In the genomic region with DNA sequence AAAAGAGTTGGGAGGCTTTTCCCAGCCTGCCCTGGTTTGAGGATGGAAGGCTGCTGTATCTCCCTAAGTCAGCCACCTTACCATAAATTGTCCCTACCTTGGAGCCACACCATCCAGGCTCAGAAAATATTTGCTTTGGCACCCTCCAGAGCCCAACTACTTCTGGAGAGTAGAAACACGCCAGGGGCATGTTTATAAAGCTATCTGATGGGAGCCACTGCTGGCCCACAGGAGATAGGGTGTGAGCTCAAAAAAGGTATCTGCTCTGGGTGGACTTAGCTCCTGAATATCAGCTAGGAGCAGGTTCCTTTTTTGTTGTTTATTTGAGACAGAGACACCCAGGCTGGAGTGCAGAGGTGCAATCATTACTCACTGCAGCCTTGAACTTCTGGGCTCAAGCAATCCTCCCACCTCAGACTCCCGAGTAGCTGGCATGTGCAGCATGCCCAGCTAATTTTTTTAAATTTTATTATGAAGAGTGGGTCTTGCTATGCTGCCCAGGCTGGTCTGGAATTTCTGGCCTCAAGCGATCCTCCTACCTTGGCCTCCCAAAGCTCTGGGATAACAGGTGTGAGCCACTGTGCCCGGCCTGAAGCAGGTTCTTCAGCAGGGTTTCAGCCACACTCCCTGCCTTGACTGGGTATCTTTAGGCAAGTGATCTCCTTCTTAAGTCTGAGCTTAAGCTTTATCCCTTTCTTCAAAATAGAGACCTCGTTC, we compare ENCODE assay signal across 1 cellular context.
TF ChIP-seq lines count a peak whose summit lies in the region.

No MANE protein-coding gene starts in this region.

TF ChIP-seq in HepG2, 621 proteins besides CTCF, POLR2A, EP300 and RAD21 (continued from another document and continues in another):
- TF ChIP-seq FOXP1 (IDR thresholded peaks at IDR 0.05) = no peak
- 0 out of 2 replicates have a peak, but pooled peaks have one; percentile 7 for TF ChIP-seq FOXP1 (CRISPR knock-in tag; IDR thresholded peaks at IDR 0.05)
- no peak for TF ChIP-seq ESRRA (CRISPR knock-in tag; IDR thresholded peaks at IDR 0.05; ENCODE audit: low read depth)
- TF ChIP-seq, protein P1, sequence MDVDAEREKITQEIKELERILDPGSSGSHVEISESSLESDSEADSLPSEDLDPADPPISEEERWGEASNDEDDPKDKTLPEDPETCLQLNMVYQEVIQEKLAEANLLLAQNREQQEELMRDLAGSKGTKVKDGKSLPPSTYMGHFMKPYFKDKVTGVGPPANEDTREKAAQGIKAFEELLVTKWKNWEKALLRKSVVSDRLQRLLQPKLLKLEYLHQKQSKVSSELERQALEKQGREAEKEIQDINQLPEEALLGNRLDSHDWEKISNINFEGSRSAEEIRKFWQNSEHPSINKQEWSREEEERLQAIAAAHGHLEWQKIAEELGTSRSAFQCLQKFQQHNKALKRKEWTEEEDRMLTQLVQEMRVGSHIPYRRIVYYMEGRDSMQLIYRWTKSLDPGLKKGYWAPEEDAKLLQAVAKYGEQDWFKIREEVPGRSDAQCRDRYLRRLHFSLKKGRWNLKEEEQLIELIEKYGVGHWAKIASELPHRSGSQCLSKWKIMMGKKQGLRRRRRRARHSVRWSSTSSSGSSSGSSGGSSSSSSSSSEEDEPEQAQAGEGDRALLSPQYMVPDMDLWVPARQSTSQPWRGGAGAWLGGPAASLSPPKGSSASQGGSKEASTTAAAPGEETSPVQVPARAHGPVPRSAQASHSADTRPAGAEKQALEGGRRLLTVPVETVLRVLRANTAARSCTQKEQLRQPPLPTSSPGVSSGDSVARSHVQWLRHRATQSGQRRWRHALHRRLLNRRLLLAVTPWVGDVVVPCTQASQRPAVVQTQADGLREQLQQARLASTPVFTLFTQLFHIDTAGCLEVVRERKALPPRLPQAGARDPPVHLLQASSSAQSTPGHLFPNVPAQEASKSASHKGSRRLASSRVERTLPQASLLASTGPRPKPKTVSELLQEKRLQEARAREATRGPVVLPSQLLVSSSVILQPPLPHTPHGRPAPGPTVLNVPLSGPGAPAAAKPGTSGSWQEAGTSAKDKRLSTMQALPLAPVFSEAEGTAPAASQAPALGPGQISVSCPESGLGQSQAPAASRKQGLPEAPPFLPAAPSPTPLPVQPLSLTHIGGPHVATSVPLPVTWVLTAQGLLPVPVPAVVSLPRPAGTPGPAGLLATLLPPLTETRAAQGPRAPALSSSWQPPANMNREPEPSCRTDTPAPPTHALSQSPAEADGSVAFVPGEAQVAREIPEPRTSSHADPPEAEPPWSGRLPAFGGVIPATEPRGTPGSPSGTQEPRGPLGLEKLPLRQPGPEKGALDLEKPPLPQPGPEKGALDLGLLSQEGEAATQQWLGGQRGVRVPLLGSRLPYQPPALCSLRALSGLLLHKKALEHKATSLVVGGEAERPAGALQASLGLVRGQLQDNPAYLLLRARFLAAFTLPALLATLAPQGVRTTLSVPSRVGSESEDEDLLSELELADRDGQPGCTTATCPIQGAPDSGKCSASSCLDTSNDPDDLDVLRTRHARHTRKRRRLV (CRISPR knock-in tag; IDR thresholded peaks at IDR 0.05) = no peak
- TF ChIP-seq ATF7-NPFF (CRISPR knock-in tag; IDR thresholded peaks at IDR 0.05; ENCODE audit: low read depth) = no peak
- no peak for TF ChIP-seq EED (CRISPR knock-in tag; IDR thresholded peaks at IDR 0.05)
- TF ChIP-seq ZSCAN29 (CRISPR knock-in tag; conservative IDR thresholded peaks at IDR 0.05) = no peak
- TF ChIP-seq ZMAT3 (CRISPR knock-in tag; conservative IDR thresholded peaks at IDR 0.05) = no peak
- TF ChIP-seq, protein P2, sequence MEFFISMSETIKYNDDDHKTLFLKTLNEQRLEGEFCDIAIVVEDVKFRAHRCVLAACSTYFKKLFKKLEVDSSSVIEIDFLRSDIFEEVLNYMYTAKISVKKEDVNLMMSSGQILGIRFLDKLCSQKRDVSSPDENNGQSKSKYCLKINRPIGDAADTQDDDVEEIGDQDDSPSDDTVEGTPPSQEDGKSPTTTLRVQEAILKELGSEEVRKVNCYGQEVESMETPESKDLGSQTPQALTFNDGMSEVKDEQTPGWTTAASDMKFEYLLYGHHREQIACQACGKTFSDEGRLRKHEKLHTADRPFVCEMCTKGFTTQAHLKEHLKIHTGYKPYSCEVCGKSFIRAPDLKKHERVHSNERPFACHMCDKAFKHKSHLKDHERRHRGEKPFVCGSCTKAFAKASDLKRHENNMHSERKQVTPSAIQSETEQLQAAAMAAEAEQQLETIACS (CRISPR knock-in tag; IDR thresholded peaks at IDR 0.05) = no peak
- TF ChIP-seq STAG1 (CRISPR knock-in tag; IDR thresholded peaks at IDR 0.05) = no peak
- TF ChIP-seq ZNF121 (CRISPR knock-in tag; IDR thresholded peaks at IDR 0.05) = peak; percentile 93
- TF ChIP-seq NR2F2 (IDR thresholded peaks at IDR 0.05; ENCODE audit: borderline replicate concordance, low read depth) = no peak
- no peak for TF ChIP-seq ERF (CRISPR knock-in tag; IDR thresholded peaks at IDR 0.05)
- TF ChIP-seq, protein P3, sequence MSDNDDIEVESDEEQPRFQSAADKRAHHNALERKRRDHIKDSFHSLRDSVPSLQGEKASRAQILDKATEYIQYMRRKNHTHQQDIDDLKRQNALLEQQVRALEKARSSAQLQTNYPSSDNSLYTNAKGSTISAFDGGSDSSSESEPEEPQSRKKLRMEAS (IDR thresholded peaks at IDR 0.05) = peak; percentile 19; the same call in 1 of the 2 replicates
- TF ChIP-seq HNF4A (CRISPR knock-in tag; IDR thresholded peaks at IDR 0.05) = 0 out of 2 replicates have a peak, but pooled peaks have one; percentile 37
- no peak for TF ChIP-seq ARNT (IDR thresholded peaks at IDR 0.05)
- no peak for TF ChIP-seq ZSCAN20 (CRISPR knock-in tag; IDR thresholded peaks at IDR 0.05; ENCODE audit: borderline replicate concordance)
- TF ChIP-seq ZNF773 (CRISPR knock-in tag; IDR thresholded peaks at IDR 0.05; ENCODE audit: borderline replicate concordance) = no peak
- TF ChIP-seq DR1 (CRISPR knock-in tag; IDR thresholded peaks at IDR 0.05) = no peak
- no peak for TF ChIP-seq CHCHD3 (CRISPR knock-in tag; IDR thresholded peaks at IDR 0.05)
- TF ChIP-seq NFKBIZ (CRISPR knock-in tag; IDR thresholded peaks at IDR 0.05) = no peak
- no peak for TF ChIP-seq EHMT2 (IDR thresholded peaks at IDR 0.05; ENCODE audit: borderline replicate concordance, low read depth, low read length)
- peak; percentile 47; the same call in 1 of the 2 replicates for TF ChIP-seq PHF21A (CRISPR knock-in tag; IDR thresholded peaks at IDR 0.05)
- no peak for TF ChIP-seq ZFP90 (CRISPR knock-in tag; IDR thresholded peaks at IDR 0.05; ENCODE audit: borderline replicate concordance)
- TF ChIP-seq RARA (CRISPR knock-in tag; IDR thresholded peaks at IDR 0.05) = 0 out of 2 replicates have a peak, but pooled peaks have one; percentile 22
- no peak for TF ChIP-seq IKZF4 (CRISPR knock-in tag; IDR thresholded peaks at IDR 0.05; ENCODE audit: borderline replicate concordance, low read depth, not compliant biosample characterization)
- no peak for TF ChIP-seq RAD51 (IDR thresholded peaks at IDR 0.05; ENCODE audit: borderline replicate concordance)
- TF ChIP-seq ZFY (CRISPR knock-in tag; IDR thresholded peaks at IDR 0.05) = no peak
- TF ChIP-seq, protein P4, sequence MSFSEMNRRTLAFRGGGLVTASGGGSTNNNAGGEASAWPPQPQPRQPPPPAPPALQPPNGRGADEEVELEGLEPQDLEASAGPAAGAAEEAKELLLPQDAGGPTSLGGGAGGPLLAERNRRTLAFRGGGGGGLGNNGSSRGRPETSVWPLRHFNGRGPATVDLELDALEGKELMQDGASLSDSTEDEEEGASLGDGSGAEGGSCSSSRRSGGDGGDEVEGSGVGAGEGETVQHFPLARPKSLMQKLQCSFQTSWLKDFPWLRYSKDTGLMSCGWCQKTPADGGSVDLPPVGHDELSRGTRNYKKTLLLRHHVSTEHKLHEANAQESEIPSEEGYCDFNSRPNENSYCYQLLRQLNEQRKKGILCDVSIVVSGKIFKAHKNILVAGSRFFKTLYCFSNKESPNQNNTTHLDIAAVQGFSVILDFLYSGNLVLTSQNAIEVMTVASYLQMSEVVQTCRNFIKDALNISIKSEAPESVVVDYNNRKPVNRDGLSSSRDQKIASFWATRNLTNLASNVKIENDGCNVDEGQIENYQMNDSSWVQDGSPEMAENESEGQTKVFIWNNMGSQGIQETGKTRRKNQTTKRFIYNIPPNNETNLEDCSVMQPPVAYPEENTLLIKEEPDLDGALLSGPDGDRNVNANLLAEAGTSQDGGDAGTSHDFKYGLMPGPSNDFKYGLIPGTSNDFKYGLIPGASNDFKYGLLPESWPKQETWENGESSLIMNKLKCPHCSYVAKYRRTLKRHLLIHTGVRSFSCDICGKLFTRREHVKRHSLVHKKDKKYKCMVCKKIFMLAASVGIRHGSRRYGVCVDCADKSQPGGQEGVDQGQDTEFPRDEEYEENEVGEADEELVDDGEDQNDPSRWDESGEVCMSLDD (CRISPR knock-in tag; IDR thresholded peaks at IDR 0.05; ENCODE audit: borderline replicate concordance) = no peak
- no peak for TF ChIP-seq SIX1 (CRISPR knock-in tag; IDR thresholded peaks at IDR 0.05; ENCODE audit: borderline replicate concordance)
- no peak for TF ChIP-seq REL (CRISPR knock-in tag; conservative IDR thresholded peaks at IDR 0.05)
- no peak for TF ChIP-seq ZNF136 (CRISPR knock-in tag; IDR thresholded peaks at IDR 0.05; ENCODE audit: low read depth)
- no peak for TF ChIP-seq MAFG (CRISPR knock-in tag; IDR thresholded peaks at IDR 0.05)
- no peak for TF ChIP-seq ZNF232 (CRISPR knock-in tag; IDR thresholded peaks at IDR 0.05; ENCODE audit: borderline replicate concordance)
- TF ChIP-seq, protein P5, sequence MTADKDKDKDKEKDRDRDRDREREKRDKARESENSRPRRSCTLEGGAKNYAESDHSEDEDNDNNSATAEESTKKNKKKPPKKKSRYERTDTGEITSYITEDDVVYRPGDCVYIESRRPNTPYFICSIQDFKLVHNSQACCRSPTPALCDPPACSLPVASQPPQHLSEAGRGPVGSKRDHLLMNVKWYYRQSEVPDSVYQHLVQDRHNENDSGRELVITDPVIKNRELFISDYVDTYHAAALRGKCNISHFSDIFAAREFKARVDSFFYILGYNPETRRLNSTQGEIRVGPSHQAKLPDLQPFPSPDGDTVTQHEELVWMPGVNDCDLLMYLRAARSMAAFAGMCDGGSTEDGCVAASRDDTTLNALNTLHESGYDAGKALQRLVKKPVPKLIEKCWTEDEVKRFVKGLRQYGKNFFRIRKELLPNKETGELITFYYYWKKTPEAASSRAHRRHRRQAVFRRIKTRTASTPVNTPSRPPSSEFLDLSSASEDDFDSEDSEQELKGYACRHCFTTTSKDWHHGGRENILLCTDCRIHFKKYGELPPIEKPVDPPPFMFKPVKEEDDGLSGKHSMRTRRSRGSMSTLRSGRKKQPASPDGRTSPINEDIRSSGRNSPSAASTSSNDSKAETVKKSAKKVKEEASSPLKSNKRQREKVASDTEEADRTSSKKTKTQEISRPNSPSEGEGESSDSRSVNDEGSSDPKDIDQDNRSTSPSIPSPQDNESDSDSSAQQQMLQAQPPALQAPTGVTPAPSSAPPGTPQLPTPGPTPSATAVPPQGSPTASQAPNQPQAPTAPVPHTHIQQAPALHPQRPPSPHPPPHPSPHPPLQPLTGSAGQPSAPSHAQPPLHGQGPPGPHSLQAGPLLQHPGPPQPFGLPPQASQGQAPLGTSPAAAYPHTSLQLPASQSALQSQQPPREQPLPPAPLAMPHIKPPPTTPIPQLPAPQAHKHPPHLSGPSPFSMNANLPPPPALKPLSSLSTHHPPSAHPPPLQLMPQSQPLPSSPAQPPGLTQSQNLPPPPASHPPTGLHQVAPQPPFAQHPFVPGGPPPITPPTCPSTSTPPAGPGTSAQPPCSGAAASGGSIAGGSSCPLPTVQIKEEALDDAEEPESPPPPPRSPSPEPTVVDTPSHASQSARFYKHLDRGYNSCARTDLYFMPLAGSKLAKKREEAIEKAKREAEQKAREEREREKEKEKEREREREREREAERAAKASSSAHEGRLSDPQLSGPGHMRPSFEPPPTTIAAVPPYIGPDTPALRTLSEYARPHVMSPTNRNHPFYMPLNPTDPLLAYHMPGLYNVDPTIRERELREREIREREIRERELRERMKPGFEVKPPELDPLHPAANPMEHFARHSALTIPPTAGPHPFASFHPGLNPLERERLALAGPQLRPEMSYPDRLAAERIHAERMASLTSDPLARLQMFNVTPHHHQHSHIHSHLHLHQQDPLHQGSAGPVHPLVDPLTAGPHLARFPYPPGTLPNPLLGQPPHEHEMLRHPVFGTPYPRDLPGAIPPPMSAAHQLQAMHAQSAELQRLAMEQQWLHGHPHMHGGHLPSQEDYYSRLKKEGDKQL (CRISPR knock-in tag; IDR thresholded peaks at IDR 0.05; ENCODE audit: low read depth) = no peak
- no peak for TF ChIP-seq MBNL3 (CRISPR knock-in tag; conservative IDR thresholded peaks at IDR 0.05)
- no peak for TF ChIP-seq ZNF652 (CRISPR knock-in tag; IDR thresholded peaks at IDR 0.05; ENCODE audit: borderline replicate concordance, low read depth)
- TF ChIP-seq FOSL2 (CRISPR knock-in tag; IDR thresholded peaks at IDR 0.05) = peak; percentile 44; the same call in 1 of the 2 replicates
- TF ChIP-seq, protein P6, sequence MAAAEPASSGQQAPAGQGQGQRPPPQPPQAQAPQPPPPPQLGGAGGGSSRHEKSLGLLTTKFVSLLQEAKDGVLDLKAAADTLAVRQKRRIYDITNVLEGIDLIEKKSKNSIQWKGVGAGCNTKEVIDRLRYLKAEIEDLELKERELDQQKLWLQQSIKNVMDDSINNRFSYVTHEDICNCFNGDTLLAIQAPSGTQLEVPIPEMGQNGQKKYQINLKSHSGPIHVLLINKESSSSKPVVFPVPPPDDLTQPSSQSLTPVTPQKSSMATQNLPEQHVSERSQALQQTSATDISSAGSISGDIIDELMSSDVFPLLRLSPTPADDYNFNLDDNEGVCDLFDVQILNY (CRISPR knock-in tag; conservative IDR thresholded peaks at IDR 0.05) = no peak
- no peak for TF ChIP-seq ELF1 (CRISPR knock-in tag; IDR thresholded peaks at IDR 0.05)
- no peak for TF ChIP-seq FOXC1 (CRISPR knock-in tag; IDR thresholded peaks at IDR 0.05; ENCODE audit: borderline replicate concordance)
- no peak for TF ChIP-seq NCOA2 (CRISPR knock-in tag; IDR thresholded peaks at IDR 0.05)
- no peak for TF ChIP-seq CENPT (CRISPR knock-in tag; IDR thresholded peaks at IDR 0.05; ENCODE audit: low read depth)
- no peak for TF ChIP-seq EEA1 (CRISPR knock-in tag; IDR thresholded peaks at IDR 0.05; ENCODE audit: borderline replicate concordance)
- TF ChIP-seq SP2 (CRISPR knock-in tag; IDR thresholded peaks at IDR 0.05) = no peak
- no peak for TF ChIP-seq CENPX (CRISPR knock-in tag; IDR thresholded peaks at IDR 0.05)
- peak; percentile 81 for TF ChIP-seq ZMYM3 (CRISPR knock-in tag; IDR thresholded peaks at IDR 0.05)
- no peak for TF ChIP-seq NFIB (CRISPR knock-in tag; IDR thresholded peaks at IDR 0.05; ENCODE audit: borderline replicate concordance)
- TF ChIP-seq HOXA3 (CRISPR knock-in tag; IDR thresholded peaks at IDR 0.05) = no peak
- no peak for TF ChIP-seq FOXA3 (CRISPR knock-in tag; IDR thresholded peaks at IDR 0.05)
- no peak for TF ChIP-seq THAP11 (CRISPR knock-in tag; IDR thresholded peaks at IDR 0.05)
- no peak for TF ChIP-seq TOPORS (CRISPR knock-in tag; IDR thresholded peaks at IDR 0.05)
- no peak for TF ChIP-seq ZNF326 (CRISPR knock-in tag; IDR thresholded peaks at IDR 0.05; ENCODE audit: borderline replicate concordance)
